Comparison of ENCODE assay signal across 25 cellular contexts in genomic region chr4:17559709-17560048, GRCh38. TPM values are rescaled to one million over a fixed set of nuclear protein-coding genes. Genes with fewer than 3 reads are reported as not detected.
DNase-seq lines count a peak whose midpoint lies in the region; ATAC-seq, FAIRE-seq and TF ChIP-seq lines count a peak whose summit lies in the region.
"Had no signal": no experiment of that assay in that cellular context is flagged by ENCODE, and none has a peak within 500 bp of the region (broad histone marks: within the 10 kb centered on the region; RNA-seq: fewer than 3 reads in every experiment).

No MANE protein-coding gene starts in this region.

- ATAC-seq in HepG2, result no peak
- ATAC-seq: A549 had no signal

- no peaks in the 10 kb centered on the region for H4K20me1 ChIP-seq in HepG2 (ENCODE audit: insufficient read depth, low read length)
- H4K20me1 ChIP-seq: BLaER1 treated with 17β-estradiol and CSF1 and Interleukin-3, amounts not matched to agents 10 nM and 100 nM had no signal

- H3K27ac ChIP-seq in HEK293 (ENCODE audit: extremely low read depth, low read depth, low read length) (no peak overlapping the region), HepG2 (ENCODE audit: extremely low read length, insufficient read depth, low read length) (peak overlapping the region; percentile 90)
- H3K27ac ChIP-seq: A549; BLaER1 treated with 17β-estradiol and CSF1 and Interleukin-3, amounts not matched to agents 10 nM and 100 nM; GM23248 had no signal

- CTCF ChIA-PET in HEK293 (lab: Yijun Ruan, JAX) (no interaction called here), HepG2 (lab: Yijun Ruan, JAX; ENCODE audit: low intra/inter-chr PET ratio, low total read pairs) (no interaction called here)

- BruUV-seq in HepG2 (replicated peaks; lab: Mats Ljungman, UMichigan), result no TSS peak

- H3K36me3 ChIP-seq in HEK293 (ENCODE audit: control insufficient read depth in 2 of 2, insufficient read depth in 1 of 2, low read length in 2 of 2), result no peaks in the 10 kb centered on the region
- no peaks in the 10 kb centered on the region for H3K36me3 ChIP-seq in HepG2 (replicated peaks in 1 of 2; ENCODE audit: control insufficient read depth in 1 of 2, insufficient read depth in 2 of 2, low read length in 2 of 2)
- H3K36me3 ChIP-seq: BE2C; BLaER1 treated with 17β-estradiol and CSF1 and Interleukin-3, amounts not matched to agents 10 nM and 100 nM had no signal

- TF ChIP-seq CTCF in HEK293 (tag by site-specific recombination; IDR thresholded peaks at IDR 0.05), result no peak
- TF ChIP-seq CTCF in HepG2 (CRISPR knock-in tag; IDR thresholded peaks at IDR 0.05), result no peak

- POLR2A ChIA-PET in HEK293 (lab: Yijun Ruan, JAX) (no interaction called here), HepG2 (lab: Yijun Ruan, JAX) (interaction anchor here (1.4 to 5.2 kb wide), 7 partner anchors 9 to 56 kb away, joined by 4 to 49 read pairs (median 10); partner anchors contain the start of genes LAP3 and MED28)

- DNase-seq in HepG2 (ENCODE audit: low spot score) (no peak), amniotic stem cell (lab: John Stamatoyannopoulos, UW) (no peak), NCI-H526 treated with DMSO at 0.1 percent for 48 hours (lab: John Stamatoyannopoulos, UW) (no peak)
- DNase-seq in activated T-cell treated with anti-CD3 and anti-CD28 coated beads, Interleukin-2, amount 50 U/mL, for 1 hour, result no peak
- DNase-seq: 8988T; ACHN; AML-193; BE2C; Calu3; CD4-positive, alpha-beta T cell; CD8-positive, alpha-beta memory T cell; DMS53; DMS79 treated with DMSO at 0.1 percent for 48 hours; GM23248; H7; HCEC 1CT had no signal

- no peaks in the 10 kb centered on the region for H3K27me3 ChIP-seq in HepG2 (ENCODE audit: control insufficient read depth in 1 of 2, insufficient read depth in 2 of 2, low read length in 2 of 2)
- H3K27me3 ChIP-seq: BE2C; BLaER1 treated with 17β-estradiol and CSF1 and Interleukin-3, amounts not matched to agents 10 nM and 100 nM had no signal

- H3K4me2 ChIP-seq in HepG2 (ENCODE audit: low read depth, low read length), result peak overlapping the region; percentile 25
- H3K4me2 ChIP-seq: A549; BLaER1 treated with 17β-estradiol and CSF1 and Interleukin-3, amounts not matched to agents 10 nM and 100 nM had no signal

- no peaks in the 10 kb centered on the region for H3K4me1 ChIP-seq in HEK293 (ENCODE audit: control insufficient read depth, insufficient read depth, low read length)
- H3K4me1 ChIP-seq in HepG2 (ENCODE audit: insufficient read depth, low read length), result peaks cover 76% of the 10 kb centered on the region
- H3K4me1 ChIP-seq: A549 had no signal

- no peak overlapping the region for H2AFZ ChIP-seq in HepG2 (ENCODE audit: low read length)
- H2AFZ ChIP-seq: GM23248 had no signal

- TF ChIP-seq EP300 in HepG2 (IDR thresholded peaks at IDR 0.05; ENCODE audit: low read depth in 2 of 2, low read length in 2 of 2) (no peak), HepG2 (CRISPR knock-in tag; IDR thresholded peaks at IDR 0.05; ENCODE audit: borderline replicate concordance) (no peak)

- intact Hi-C loops in HepG2 (cut with micrococcal nuclease; ENCODE audit: unreplicated experiment), result loop anchor here (1.0 to 2.0 kb wide), 3 partner anchors 15 to 55 kb away; partner anchors contain the start of genes LAP3 and MED28

- H3K9me3 ChIP-seq in HEK293 (ENCODE audit: control insufficient read depth, insufficient read depth, low read depth, low read length) (no peaks in the 10 kb centered on the region), HepG2 (ENCODE audit: low read length) (no peaks in the 10 kb centered on the region)
- H3K9me3 ChIP-seq: A549; BE2C; BLaER1 treated with 17β-estradiol and CSF1 and Interleukin-3, amounts not matched to agents 10 nM and 100 nM had no signal

- no peak for TF ChIP-seq RAD21 in HepG2 (CRISPR knock-in tag; IDR thresholded peaks at IDR 0.05)

- in situ Hi-C loops in HepG2 (cut with HindIII; ENCODE audit: extremely low pct_ligation_motif_present, low pct_unique_long_range_greater_than_20kb), result loop anchor here (5.0 to 25.0 kb wide), 3 partner anchors 78 to 453 kb away; partner anchors contain the start of gene LCORL

- H3K4me3 ChIP-seq in HEK293 (ENCODE audit: low read depth, low read length) (no peak overlapping the region), HepG2 (replicated peaks in 1 of 3; ENCODE audit: insufficient read depth in 1 of 3, low read depth in 2 of 3, low read length in 3 of 3) (peak overlapping the region in 1 of 3 experiments; percentile 29; a peak in 1 of 6 replicates)
- H3K4me3 ChIP-seq: A549; BLaER1 treated with 17β-estradiol and CSF1 and Interleukin-3, amounts not matched to agents 10 nM and 100 nM; GM23248 had no signal

- H3K79me2 ChIP-seq in HepG2 (ENCODE audit: insufficient read depth, low read length), result no peaks in the 10 kb centered on the region

- 78% methylated on average over 3 of the region's 3 CpGs for WGBS in HepG2 (ENCODE audit: low lambda C conversion rate)

- H3K9ac ChIP-seq in HepG2 (ENCODE audit: insufficient read depth, low read depth, low read length), result peak overlapping the region; percentile 43
- H3K9ac ChIP-seq: BLaER1 treated with 17β-estradiol and CSF1 and Interleukin-3, amounts not matched to agents 10 nM and 100 nM; GM23248 had no signal

- TF ChIP-seq POLR2A in HepG2 (IDR thresholded peaks at IDR 0.05; ENCODE audit: insufficient read depth in 1 of 2, low read depth in 2 of 2, low read length in 2 of 2), result no peak

- FAIRE-seq in HepG2 (lab: Jason Lieb, UNC), result no peak
- FAIRE-seq: A549, GM12892, GM19239, H1 had no signal

RNA-seq across cellular contexts. Expression of gene LAP3, which starts 17.3 kb away (rescaled TPM):
- total RNA-seq in HepG2 (2016; rRNA removed; fragmentation: Illumina TruSeq; extraction: Trizol), result 125 and 177 TPM in 2 replicates
- 15.4 and 16.0 TPM in 2 replicates for total RNA-seq in HepG2 (2016; cell fraction: cytosol; rRNA removed; fragmentation: Illumina TruSeq; extraction: Trizol; ENCODE audit: low read depth)
- 126 and 179 TPM in 2 replicates for total RNA-seq in HepG2 (2016; cell fraction: insoluble cytoplasmic fraction; rRNA removed; fragmentation: Illumina TruSeq; extraction: Trizol)
- total RNA-seq in HepG2 (2016; cell fraction: membrane; rRNA removed; fragmentation: Illumina TruSeq; extraction: Trizol), result 26.0 and 30.3 TPM in 2 replicates
- total RNA-seq in HepG2 (2016; cell fraction: nucleus; rRNA removed; fragmentation: Illumina TruSeq; extraction: Trizol), result 64.4 and 68.5 TPM in 2 replicates
- 90.5 and 106 TPM in 2 replicates for polyA plus RNA-seq in HepG2 (2011; rRNA removed)
- polyA plus RNA-seq in HepG2 (2011; cell fraction: cytosol; rRNA removed), result 74.5 and 100 TPM in 2 replicates
- 37.3 and 46.1 TPM in 2 replicates for polyA plus RNA-seq in HepG2 (2011; cell fraction: nucleus; rRNA removed)
- polyA plus RNA-seq in HepG2 (2012), result 128 and 190 TPM in 2 replicates
- polyA plus RNA-seq in HepG2 (2016; cell fraction: cytosol; fragmentation: Illumina TruSeq; extraction: Trizol; ENCODE audit: low read depth), result 10.5 and 11.8 TPM in 2 replicates
- polyA plus RNA-seq in HepG2 (2016; cell fraction: insoluble cytoplasmic fraction; fragmentation: Illumina TruSeq; extraction: Trizol; ENCODE audit: low read depth), result 153 and 156 TPM in 2 replicates
- polyA plus RNA-seq in HepG2 (2016; cell fraction: membrane; fragmentation: Illumina TruSeq; extraction: Trizol; ENCODE audit: low read depth), result 17.8 and 21.9 TPM in 2 replicates
- polyA plus RNA-seq in HepG2 (2016; cell fraction: nucleus; fragmentation: Illumina TruSeq; extraction: Trizol; ENCODE audit: insufficient read depth, low read depth), result 62.6 and 62.9 TPM in 2 replicates
- 16.6 and 36.0 TPM in 2 replicates for polyA minus RNA-seq in HepG2 (2011; rRNA and poly(A)+ RNA removed; ENCODE audit: low replicate concordance)
- polyA minus RNA-seq in HepG2 (2011; cell fraction: cytosol; rRNA and poly(A)+ RNA removed), result 59.6 and 67.2 TPM in 2 replicates
- 98.4 and 124 TPM in 2 replicates for polyA minus RNA-seq in HepG2 (2011; cell fraction: nucleus; rRNA and poly(A)+ RNA removed)

RNA-seq across cellular contexts. Expression of gene CLRN2, which starts 44.7 kb away (rescaled TPM):
- not detected in 2 replicates for total RNA-seq in HepG2 (2016; rRNA removed; fragmentation: Illumina TruSeq; extraction: Trizol)
- total RNA-seq in HepG2 (2016; cell fraction: cytosol; rRNA removed; fragmentation: Illumina TruSeq; extraction: Trizol; ENCODE audit: low read depth), result not detected in 2 replicates
- total RNA-seq in HepG2 (2016; cell fraction: insoluble cytoplasmic fraction; rRNA removed; fragmentation: Illumina TruSeq; extraction: Trizol), result not detected in 2 replicates
- total RNA-seq in HepG2 (2016; cell fraction: membrane; rRNA removed; fragmentation: Illumina TruSeq; extraction: Trizol), result not detected in 2 replicates
- total RNA-seq in HepG2 (2016; cell fraction: nucleus; rRNA removed; fragmentation: Illumina TruSeq; extraction: Trizol), result not detected in 2 replicates
- not detected in 2 replicates for polyA plus RNA-seq in HepG2 (2011; rRNA removed)
- polyA plus RNA-seq in HepG2 (2011; cell fraction: cytosol; rRNA removed), result not detected in 2 replicates
- polyA plus RNA-seq in HepG2 (2011; cell fraction: nucleus; rRNA removed), result 0.31 TPM in 1 of 2 replicates, not detected in the other
- polyA plus RNA-seq in HepG2 (2012), result 0.27 TPM in 1 of 2 replicates, not detected in the other
- polyA plus RNA-seq in HepG2 (2016; cell fraction: cytosol; fragmentation: Illumina TruSeq; extraction: Trizol; ENCODE audit: low read depth), result not detected in 2 replicates
- not detected in 2 replicates for polyA plus RNA-seq in HepG2 (2016; cell fraction: insoluble cytoplasmic fraction; fragmentation: Illumina TruSeq; extraction: Trizol; ENCODE audit: low read depth)
- polyA plus RNA-seq in HepG2 (2016; cell fraction: membrane; fragmentation: Illumina TruSeq; extraction: Trizol; ENCODE audit: low read depth), result not detected in 2 replicates
- not detected in 2 replicates for polyA plus RNA-seq in HepG2 (2016; cell fraction: nucleus; fragmentation: Illumina TruSeq; extraction: Trizol; ENCODE audit: insufficient read depth, low read depth)
- polyA minus RNA-seq in HepG2 (2011; rRNA and poly(A)+ RNA removed; ENCODE audit: low replicate concordance), result not detected in 2 replicates
- not detected in 2 replicates for polyA minus RNA-seq in HepG2 (2011; cell fraction: cytosol; rRNA and poly(A)+ RNA removed)
- polyA minus RNA-seq in HepG2 (2011; cell fraction: nucleus; rRNA and poly(A)+ RNA removed), result not detected in 2 replicates
- total RNA-seq: Calu3; CD4-positive, alpha-beta T cell; CD8-positive, alpha-beta memory T cell; Daoy; G401; GM23248; H1; H7 had no signal
- polyA plus RNA-seq: A549; CD14-positive monocyte; CD8-positive, alpha-beta memory T cell; GM23248; H1 had no signal

RNA-seq across cellular contexts. Expression of gene QDPR, which starts 47.8 kb away (rescaled TPM):
- total RNA-seq in HepG2 (2016; rRNA removed; fragmentation: Illumina TruSeq; extraction: Trizol), result 9.9 and 32.4 TPM in 2 replicates
- 5.2 and 5.9 TPM in 2 replicates for total RNA-seq in HepG2 (2016; cell fraction: cytosol; rRNA removed; fragmentation: Illumina TruSeq; extraction: Trizol; ENCODE audit: low read depth)
- total RNA-seq in HepG2 (2016; cell fraction: insoluble cytoplasmic fraction; rRNA removed; fragmentation: Illumina TruSeq; extraction: Trizol), result 10.8 and 29.3 TPM in 2 replicates
- total RNA-seq in HepG2 (2016; cell fraction: membrane; rRNA removed; fragmentation: Illumina TruSeq; extraction: Trizol), result 21.9 and 22.0 TPM in 2 replicates
- 16.5 and 17.7 TPM in 2 replicates for total RNA-seq in HepG2 (2016; cell fraction: nucleus; rRNA removed; fragmentation: Illumina TruSeq; extraction: Trizol)
- 84.0 and 95.5 TPM in 2 replicates for polyA plus RNA-seq in HepG2 (2011; rRNA removed)
- 88.8 and 113 TPM in 2 replicates for polyA plus RNA-seq in HepG2 (2011; cell fraction: cytosol; rRNA removed)
- polyA plus RNA-seq in HepG2 (2011; cell fraction: nucleus; rRNA removed), result 38.4 and 46.2 TPM in 2 replicates
- 78.4 and 108 TPM in 2 replicates for polyA plus RNA-seq in HepG2 (2012)
- 28.6 and 35.0 TPM in 2 replicates for polyA plus RNA-seq in HepG2 (2016; cell fraction: cytosol; fragmentation: Illumina TruSeq; extraction: Trizol; ENCODE audit: low read depth)
- 102 and 112 TPM in 2 replicates for polyA plus RNA-seq in HepG2 (2016; cell fraction: insoluble cytoplasmic fraction; fragmentation: Illumina TruSeq; extraction: Trizol; ENCODE audit: low read depth)
- polyA plus RNA-seq in HepG2 (2016; cell fraction: membrane; fragmentation: Illumina TruSeq; extraction: Trizol; ENCODE audit: low read depth), result 43.5 and 45.2 TPM in 2 replicates
- 50.5 and 56.3 TPM in 2 replicates for polyA plus RNA-seq in HepG2 (2016; cell fraction: nucleus; fragmentation: Illumina TruSeq; extraction: Trizol; ENCODE audit: insufficient read depth, low read depth)
- 32.0 and 89.7 TPM in 2 replicates for polyA minus RNA-seq in HepG2 (2011; rRNA and poly(A)+ RNA removed; ENCODE audit: low replicate concordance)
- 39.3 and 42.6 TPM in 2 replicates for polyA minus RNA-seq in HepG2 (2011; cell fraction: cytosol; rRNA and poly(A)+ RNA removed)
- 66.9 and 70.4 TPM in 2 replicates for polyA minus RNA-seq in HepG2 (2011; cell fraction: nucleus; rRNA and poly(A)+ RNA removed)

RNA-seq across cellular contexts. Expression of gene MED28, which starts 54.8 kb away (rescaled TPM):
- 65.7 and 96.5 TPM in 2 replicates for total RNA-seq in HepG2 (2016; rRNA removed; fragmentation: Illumina TruSeq; extraction: Trizol)
- total RNA-seq in HepG2 (2016; cell fraction: cytosol; rRNA removed; fragmentation: Illumina TruSeq; extraction: Trizol; ENCODE audit: low read depth), result 21.4 and 22.2 TPM in 2 replicates
- 71.1 and 96.7 TPM in 2 replicates for total RNA-seq in HepG2 (2016; cell fraction: insoluble cytoplasmic fraction; rRNA removed; fragmentation: Illumina TruSeq; extraction: Trizol)
- 29.2 and 38.3 TPM in 2 replicates for total RNA-seq in HepG2 (2016; cell fraction: membrane; rRNA removed; fragmentation: Illumina TruSeq; extraction: Trizol)
- total RNA-seq in HepG2 (2016; cell fraction: nucleus; rRNA removed; fragmentation: Illumina TruSeq; extraction: Trizol), result 32.7 and 37.6 TPM in 2 replicates
- polyA plus RNA-seq in HepG2 (2011; rRNA removed), result 41.3 and 42.8 TPM in 2 replicates
- polyA plus RNA-seq in HepG2 (2011; cell fraction: cytosol; rRNA removed), result 10.0 and 12.5 TPM in 2 replicates
- polyA plus RNA-seq in HepG2 (2011; cell fraction: nucleus; rRNA removed), result 11.8 and 17.0 TPM in 2 replicates
- polyA plus RNA-seq in HepG2 (2012), result 52.1 and 53.1 TPM in 2 replicates
- polyA plus RNA-seq in HepG2 (2016; cell fraction: cytosol; fragmentation: Illumina TruSeq; extraction: Trizol; ENCODE audit: low read depth), result 23.2 and 23.3 TPM in 2 replicates
- polyA plus RNA-seq in HepG2 (2016; cell fraction: insoluble cytoplasmic fraction; fragmentation: Illumina TruSeq; extraction: Trizol; ENCODE audit: low read depth), result 120 and 122 TPM in 2 replicates
- 29.7 and 44.8 TPM in 2 replicates for polyA plus RNA-seq in HepG2 (2016; cell fraction: membrane; fragmentation: Illumina TruSeq; extraction: Trizol; ENCODE audit: low read depth)
- 33.6 and 40.5 TPM in 2 replicates for polyA plus RNA-seq in HepG2 (2016; cell fraction: nucleus; fragmentation: Illumina TruSeq; extraction: Trizol; ENCODE audit: insufficient read depth, low read depth)
- polyA minus RNA-seq in HepG2 (2011; rRNA and poly(A)+ RNA removed; ENCODE audit: low replicate concordance), result 14.1 and 27.0 TPM in 2 replicates
- polyA minus RNA-seq in HepG2 (2011; cell fraction: cytosol; rRNA and poly(A)+ RNA removed), result 42.5 and 48.0 TPM in 2 replicates
- polyA minus RNA-seq in HepG2 (2011; cell fraction: nucleus; rRNA and poly(A)+ RNA removed), result 39.9 and 41.6 TPM in 2 replicates
